Comparison of ENCODE assay signal across 31 cellular contexts in genomic region chr3:184092199-184092598, GRCh38. TPM values are rescaled to one million over a fixed set of nuclear protein-coding genes. Genes with fewer than 3 reads are reported as not detected.
"Had no signal": no experiment of that assay in that cellular context is flagged by ENCODE, and none has a peak within 500 bp of the region (broad histone marks: within the 10 kb centered on the region; RNA-seq: fewer than 3 reads in every experiment).

No MANE protein-coding gene starts in this region.

- H3K4me1 ChIP-seq: esophagus squamous epithelium, gastrocnemius medialis, heart right ventricle, left lung, lower lobe of right lung had no signal

- H3K4me3 ChIP-seq: esophagus squamous epithelium, heart right ventricle, left lung, lower lobe of right lung, mucosa of descending colon had no signal

- H3K36me3 ChIP-seq: esophagus squamous epithelium, gastrocnemius medialis, heart right ventricle, left lung, lower lobe of right lung had no signal

- DNase-seq: cortex of kidney; effector CD8-positive, alpha-beta T cell; effector memory CD8-positive, alpha-beta T cell; endodermal cell; esophagus squamous epithelium; foreskin fibroblast; foreskin melanocyte; gastrocnemius medialis; glutamatergic neuron; head of caudate nucleus; heart right ventricle; hippocampal formation; left cardiac atrium; left lung; left ventricle myocardium superior; lower lobe of right lung; mesenchymal stem cell; mucosa of descending colon; naive B cell; naive thymus-derived CD8-positive, alpha-beta T cell had no signal

- ATAC-seq: effector memory CD8-positive, alpha-beta T cell; esophagus mucosa; gastrocnemius medialis; heart right ventricle; left cardiac atrium; left lung; left ventricle myocardium superior; lower lobe of right lung; mucosa of descending colon; naive thymus-derived CD8-positive, alpha-beta T cell had no signal

- H3K27me3 ChIP-seq: heart right ventricle, left lung had no signal

- H3K27ac ChIP-seq: epithelial cell of prostate, esophagus squamous epithelium, gastrocnemius medialis, heart right ventricle, left lung, lower lobe of right lung had no signal

RNA-seq across cellular contexts. Expression of gene HTR3E, which starts 4.7 kb away (rescaled TPM):
- total RNA-seq: dermis microvascular lymphatic vessel endothelial cell; endodermal cell; esophagus mucosa; esophagus squamous epithelium; gastrocnemius medialis; glomerular endothelial cell; heart right ventricle; kidney epithelial cell; left cardiac atrium; left lung; left ventricle myocardium superior; lower leg skin; lower lobe of right lung; lung microvascular endothelial cell; mesenteric fat pad; mesothelial cell of epicardium; naive thymus-derived CD8-positive, alpha-beta T cell had no signal
- polyA plus RNA-seq: heart right ventricle; keratinocyte; naive thymus-derived CD8-positive, alpha-beta T cell had no signal

RNA-seq across cellular contexts. Expression of gene HTR3C, which starts 39.4 kb away (rescaled TPM):
- total RNA-seq: endodermal cell; esophagus mucosa; esophagus squamous epithelium; gastrocnemius medialis; glomerular endothelial cell; heart right ventricle; kidney epithelial cell; left cardiac atrium; left ventricle myocardium superior; lower leg skin; lung microvascular endothelial cell; mesenteric fat pad; mesothelial cell of epicardium; myocyte; naive thymus-derived CD8-positive, alpha-beta T cell had no signal
- polyA plus RNA-seq: heart right ventricle; keratinocyte; naive thymus-derived CD8-positive, alpha-beta T cell had no signal
